1 cellular context compared by ENCODE assay signal in the genomic region with DNA sequence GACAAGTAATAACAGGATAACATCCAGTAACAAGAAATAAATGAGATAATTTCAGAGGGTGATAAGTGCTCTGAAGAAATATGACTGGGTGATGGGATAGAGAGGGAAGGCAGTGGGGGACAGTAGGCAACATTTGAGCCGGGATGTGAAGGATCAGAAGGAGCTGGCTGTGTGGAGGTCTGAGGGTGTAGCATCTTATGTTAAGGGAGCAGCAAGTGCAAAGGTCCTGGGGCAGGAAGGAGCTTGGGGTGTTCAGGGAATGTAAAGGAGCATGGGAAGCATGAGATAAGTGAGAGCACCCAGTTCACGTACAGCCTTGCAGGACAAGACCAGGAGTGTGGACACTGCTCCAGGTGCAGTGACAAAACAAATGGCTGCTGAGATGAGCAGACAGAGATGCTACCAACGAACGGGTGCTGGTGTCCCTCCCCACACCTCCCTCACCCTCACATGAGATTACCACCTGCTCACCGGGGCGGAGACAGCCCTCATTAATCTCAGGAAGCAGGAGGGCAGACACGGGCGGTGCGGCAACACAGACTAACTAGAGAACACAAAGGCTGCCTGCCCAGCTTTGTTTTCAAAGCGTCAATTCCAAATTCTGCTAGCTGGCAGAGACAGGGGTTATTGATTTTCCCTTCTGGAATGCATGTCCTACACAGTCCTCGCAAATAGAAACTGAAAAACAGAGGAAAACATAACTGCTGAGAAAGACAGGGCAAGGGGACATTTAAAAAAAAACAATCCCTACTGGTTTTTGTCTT.
A peak's percentile ranks its signal among the peaks of the same experiment; 100 is the strongest.
TF ChIP-seq lines count a peak whose summit lies in the region.

No MANE protein-coding gene starts in this region.

TF ChIP-seq in HepG2, 621 proteins besides CTCF, POLR2A, EP300 and RAD21 (continued from another document):
- TF ChIP-seq, protein P1, sequence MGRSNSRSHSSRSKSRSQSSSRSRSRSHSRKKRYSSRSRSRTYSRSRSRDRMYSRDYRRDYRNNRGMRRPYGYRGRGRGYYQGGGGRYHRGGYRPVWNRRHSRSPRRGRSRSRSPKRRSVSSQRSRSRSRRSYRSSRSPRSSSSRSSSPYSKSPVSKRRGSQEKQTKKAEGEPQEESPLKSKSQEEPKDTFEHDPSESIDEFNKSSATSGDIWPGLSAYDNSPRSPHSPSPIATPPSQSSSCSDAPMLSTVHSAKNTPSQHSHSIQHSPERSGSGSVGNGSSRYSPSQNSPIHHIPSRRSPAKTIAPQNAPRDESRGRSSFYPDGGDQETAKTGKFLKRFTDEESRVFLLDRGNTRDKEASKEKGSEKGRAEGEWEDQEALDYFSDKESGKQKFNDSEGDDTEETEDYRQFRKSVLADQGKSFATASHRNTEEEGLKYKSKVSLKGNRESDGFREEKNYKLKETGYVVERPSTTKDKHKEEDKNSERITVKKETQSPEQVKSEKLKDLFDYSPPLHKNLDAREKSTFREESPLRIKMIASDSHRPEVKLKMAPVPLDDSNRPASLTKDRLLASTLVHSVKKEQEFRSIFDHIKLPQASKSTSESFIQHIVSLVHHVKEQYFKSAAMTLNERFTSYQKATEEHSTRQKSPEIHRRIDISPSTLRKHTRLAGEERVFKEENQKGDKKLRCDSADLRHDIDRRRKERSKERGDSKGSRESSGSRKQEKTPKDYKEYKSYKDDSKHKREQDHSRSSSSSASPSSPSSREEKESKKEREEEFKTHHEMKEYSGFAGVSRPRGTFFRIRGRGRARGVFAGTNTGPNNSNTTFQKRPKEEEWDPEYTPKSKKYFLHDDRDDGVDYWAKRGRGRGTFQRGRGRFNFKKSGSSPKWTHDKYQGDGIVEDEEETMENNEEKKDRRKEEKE (IDR thresholded peaks at IDR 0.05), result no peak
- TF ChIP-seq SALL1 (CRISPR knock-in tag; IDR thresholded peaks at IDR 0.05) (peak; percentile 44), TEAD3 (CRISPR knock-in tag; optimal IDR thresholded peaks at IDR 0.05; ENCODE audit: borderline replicate concordance) (peak; percentile 47), SOX6 (IDR thresholded peaks at IDR 0.05) (no peak), SOX6 (CRISPR knock-in tag; IDR thresholded peaks at IDR 0.05) (peak; percentile 67), RNF2 (conservative IDR thresholded peaks at IDR 0.05; ENCODE audit: low read depth) (no peak), ZSCAN31 (CRISPR knock-in tag; IDR thresholded peaks at IDR 0.05; ENCODE audit: low read depth) (no peak), GABPA (IDR thresholded peaks at IDR 0.05; ENCODE audit: low read depth, low read length) (no peak), GABPA (CRISPR knock-in tag; IDR thresholded peaks at IDR 0.05; ENCODE audit: low read depth) (0 out of 2 replicates have a peak, but pooled peaks have one; percentile 11), HIVEP1 (CRISPR knock-in tag; IDR thresholded peaks at IDR 0.05) (no peak), DMAP1 (CRISPR knock-in tag; IDR thresholded peaks at IDR 0.05) (no peak), TBX2 (CRISPR knock-in tag; IDR thresholded peaks at IDR 0.05; ENCODE audit: borderline replicate concordance) (no peak), RARA (CRISPR knock-in tag; IDR thresholded peaks at IDR 0.05) (0 out of 2 replicates have a peak, but pooled peaks have one; percentile 4)
- TF ChIP-seq, protein P2, sequence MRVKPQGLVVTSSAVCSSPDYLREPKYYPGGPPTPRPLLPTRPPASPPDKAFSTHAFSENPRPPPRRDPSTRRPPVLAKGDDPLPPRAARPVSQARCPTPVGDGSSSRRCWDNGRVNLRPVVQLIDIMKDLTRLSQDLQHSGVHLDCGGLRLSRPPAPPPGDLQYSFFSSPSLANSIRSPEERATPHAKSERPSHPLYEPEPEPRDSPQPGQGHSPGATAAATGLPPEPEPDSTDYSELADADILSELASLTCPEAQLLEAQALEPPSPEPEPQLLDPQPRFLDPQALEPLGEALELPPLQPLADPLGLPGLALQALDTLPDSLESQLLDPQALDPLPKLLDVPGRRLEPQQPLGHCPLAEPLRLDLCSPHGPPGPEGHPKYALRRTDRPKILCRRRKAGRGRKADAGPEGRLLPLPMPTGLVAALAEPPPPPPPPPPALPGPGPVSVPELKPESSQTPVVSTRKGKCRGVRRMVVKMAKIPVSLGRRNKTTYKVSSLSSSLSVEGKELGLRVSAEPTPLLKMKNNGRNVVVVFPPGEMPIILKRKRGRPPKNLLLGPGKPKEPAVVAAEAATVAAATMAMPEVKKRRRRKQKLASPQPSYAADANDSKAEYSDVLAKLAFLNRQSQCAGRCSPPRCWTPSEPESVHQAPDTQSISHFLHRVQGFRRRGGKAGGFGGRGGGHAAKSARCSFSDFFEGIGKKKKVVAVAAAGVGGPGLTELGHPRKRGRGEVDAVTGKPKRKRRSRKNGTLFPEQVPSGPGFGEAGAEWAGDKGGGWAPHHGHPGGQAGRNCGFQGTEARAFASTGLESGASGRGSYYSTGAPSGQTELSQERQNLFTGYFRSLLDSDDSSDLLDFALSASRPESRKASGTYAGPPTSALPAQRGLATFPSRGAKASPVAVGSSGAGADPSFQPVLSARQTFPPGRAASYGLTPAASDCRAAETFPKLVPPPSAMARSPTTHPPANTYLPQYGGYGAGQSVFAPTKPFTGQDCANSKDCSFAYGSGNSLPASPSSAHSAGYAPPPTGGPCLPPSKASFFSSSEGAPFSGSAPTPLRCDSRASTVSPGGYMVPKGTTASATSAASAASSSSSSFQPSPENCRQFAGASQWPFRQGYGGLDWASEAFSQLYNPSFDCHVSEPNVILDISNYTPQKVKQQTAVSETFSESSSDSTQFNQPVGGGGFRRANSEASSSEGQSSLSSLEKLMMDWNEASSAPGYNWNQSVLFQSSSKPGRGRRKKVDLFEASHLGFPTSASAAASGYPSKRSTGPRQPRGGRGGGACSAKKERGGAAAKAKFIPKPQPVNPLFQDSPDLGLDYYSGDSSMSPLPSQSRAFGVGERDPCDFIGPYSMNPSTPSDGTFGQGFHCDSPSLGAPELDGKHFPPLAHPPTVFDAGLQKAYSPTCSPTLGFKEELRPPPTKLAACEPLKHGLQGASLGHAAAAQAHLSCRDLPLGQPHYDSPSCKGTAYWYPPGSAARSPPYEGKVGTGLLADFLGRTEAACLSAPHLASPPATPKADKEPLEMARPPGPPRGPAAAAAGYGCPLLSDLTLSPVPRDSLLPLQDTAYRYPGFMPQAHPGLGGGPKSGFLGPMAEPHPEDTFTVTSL (CRISPR knock-in tag; IDR thresholded peaks at IDR 0.05; ENCODE audit: borderline replicate concordance), result peak; percentile 48; the same call in 1 of the 2 replicates
- TF ChIP-seq, protein P3, sequence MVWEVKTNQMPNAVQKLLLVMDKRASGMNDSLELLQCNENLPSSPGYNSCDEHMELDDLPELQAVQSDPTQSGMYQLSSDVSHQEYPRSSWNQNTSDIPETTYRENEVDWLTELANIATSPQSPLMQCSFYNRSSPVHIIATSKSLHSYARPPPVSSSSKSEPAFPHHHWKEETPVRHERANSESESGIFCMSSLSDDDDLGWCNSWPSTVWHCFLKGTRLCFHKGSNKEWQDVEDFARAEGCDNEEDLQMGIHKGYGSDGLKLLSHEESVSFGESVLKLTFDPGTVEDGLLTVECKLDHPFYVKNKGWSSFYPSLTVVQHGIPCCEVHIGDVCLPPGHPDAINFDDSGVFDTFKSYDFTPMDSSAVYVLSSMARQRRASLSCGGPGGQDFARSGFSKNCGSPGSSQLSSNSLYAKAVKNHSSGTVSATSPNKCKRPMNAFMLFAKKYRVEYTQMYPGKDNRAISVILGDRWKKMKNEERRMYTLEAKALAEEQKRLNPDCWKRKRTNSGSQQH (CRISPR knock-in tag; IDR thresholded peaks at IDR 0.05; ENCODE audit: low read depth), result no peak
- TF ChIP-seq, protein P4, sequence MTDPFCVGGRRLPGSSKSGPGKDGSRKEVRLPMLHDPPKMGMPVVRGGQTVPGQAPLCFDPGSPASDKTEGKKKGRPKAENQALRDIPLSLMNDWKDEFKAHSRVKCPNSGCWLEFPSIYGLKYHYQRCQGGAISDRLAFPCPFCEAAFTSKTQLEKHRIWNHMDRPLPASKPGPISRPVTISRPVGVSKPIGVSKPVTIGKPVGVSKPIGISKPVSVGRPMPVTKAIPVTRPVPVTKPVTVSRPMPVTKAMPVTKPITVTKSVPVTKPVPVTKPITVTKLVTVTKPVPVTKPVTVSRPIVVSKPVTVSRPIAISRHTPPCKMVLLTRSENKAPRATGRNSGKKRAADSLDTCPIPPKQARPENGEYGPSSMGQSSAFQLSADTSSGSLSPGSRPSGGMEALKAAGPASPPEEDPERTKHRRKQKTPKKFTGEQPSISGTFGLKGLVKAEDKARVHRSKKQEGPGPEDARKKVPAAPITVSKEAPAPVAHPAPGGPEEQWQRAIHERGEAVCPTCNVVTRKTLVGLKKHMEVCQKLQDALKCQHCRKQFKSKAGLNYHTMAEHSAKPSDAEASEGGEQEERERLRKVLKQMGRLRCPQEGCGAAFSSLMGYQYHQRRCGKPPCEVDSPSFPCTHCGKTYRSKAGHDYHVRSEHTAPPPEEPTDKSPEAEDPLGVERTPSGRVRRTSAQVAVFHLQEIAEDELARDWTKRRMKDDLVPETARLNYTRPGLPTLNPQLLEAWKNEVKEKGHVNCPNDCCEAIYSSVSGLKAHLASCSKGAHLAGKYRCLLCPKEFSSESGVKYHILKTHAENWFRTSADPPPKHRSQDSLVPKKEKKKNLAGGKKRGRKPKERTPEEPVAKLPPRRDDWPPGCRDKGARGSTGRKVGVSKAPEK (CRISPR knock-in tag; IDR thresholded peaks at IDR 0.05; ENCODE audit: borderline replicate concordance), result no peak
